23 cellular contexts compared by ENCODE assay signal in the genomic region with DNA sequence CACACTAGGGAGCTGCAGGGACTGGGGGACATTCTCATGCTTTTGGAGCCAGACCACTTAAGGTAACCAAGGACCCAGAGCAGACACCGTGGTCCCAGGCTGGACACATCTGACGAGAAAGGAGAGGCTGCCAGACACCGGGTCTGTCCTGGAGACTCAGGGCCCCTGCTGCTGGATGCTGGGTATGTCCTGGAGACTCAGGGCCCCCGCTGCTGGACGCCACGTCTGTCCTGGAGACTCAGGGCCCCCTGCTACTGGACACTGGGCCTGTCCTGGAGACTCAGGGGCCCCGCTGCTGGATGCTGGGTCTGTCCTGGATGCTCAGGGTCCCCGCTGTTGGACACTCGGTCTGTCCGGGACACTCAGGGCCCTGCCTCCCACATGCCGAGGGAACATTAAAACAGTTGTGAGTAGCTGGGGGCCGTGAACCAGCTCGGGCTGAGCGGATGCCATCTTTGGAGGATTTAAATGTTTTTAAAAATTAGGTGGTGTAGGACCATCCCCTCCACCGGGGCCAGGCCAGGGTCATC.
"Had no signal": no experiment of that assay in that cellular context is flagged by ENCODE, and none has a peak within 500 bp of the region (broad histone marks: within the 10 kb centered on the region; RNA-seq: fewer than 3 reads in every experiment).

No MANE protein-coding gene starts in this region.

- H3K36me3 ChIP-seq: cardiac muscle cell, gastrocnemius medialis, left lung, neutrophil, pancreas, suprapubic skin, transverse colon had no signal

- H3K27ac ChIP-seq: cardiac muscle cell, epithelial cell of prostate, gastrocnemius medialis, left lung, neutrophil, pancreas, suprapubic skin, transverse colon had no signal

- H3K4me1 ChIP-seq: gastrocnemius medialis, left lung, pancreas, suprapubic skin, transverse colon had no signal

- H3K9me3 ChIP-seq: gastrocnemius medialis, mucosa of descending colon, pancreas, suprapubic skin, transverse colon had no signal

- H3K27me3 ChIP-seq: cardiac muscle cell, pancreas had no signal

- DNase-seq: effector CD8-positive, alpha-beta T cell; endodermal cell; foreskin fibroblast; gastrocnemius medialis; left cardiac atrium; mesenchymal stem cell; mucosa of descending colon; naive B cell; nephron progenitor cell; pancreas; stimulated activated CD4-positive, alpha-beta T cell treated with anti-CD3 and anti-CD28 coated beads, Interleukin-2, amount 100 ng/mL, for 24 hours; stimulated activated CD4-positive, alpha-beta T cell treated with anti-CD3 and anti-CD28 coated beads, Interleukin-4, amount 100 ng/mL, for 24 hours; stimulated activated naive CD4-positive, alpha-beta T cell treated with Interleukin-2 at 50 U/mL for 16 hours; transverse colon had no signal

- H3K4me2 ChIP-seq: smooth muscle cell had no signal

- H3K4me3 ChIP-seq: cardiac muscle cell, gastrocnemius medialis, left lung, mucosa of descending colon, pancreas, smooth muscle cell, suprapubic skin, transverse colon had no signal

- FAIRE-seq: pancreas had no signal

- ATAC-seq: esophagus mucosa; gastrocnemius medialis; left cardiac atrium; left lung; mucosa of descending colon; pancreas; sciatic nerve; stimulated activated effector memory CD8-positive, alpha-beta T cell treated with anti-CD3 and anti-CD28 coated beads, Interleukin-12 subunit alpha, Interleukin-12 subunit beta, amount 100 ng/mL, for 72 hours had no signal
